Comparison of ENCODE assay signal across 8 cellular contexts in genomic region chr7:21426958-21427860, GRCh38. TPM values are rescaled to one million over a fixed set of nuclear protein-coding genes. Genes with fewer than 3 reads are reported as not detected.
DNase-seq lines count a peak whose midpoint lies in the region; ATAC-seq and TF ChIP-seq lines count a peak whose summit lies in the region.

No MANE protein-coding gene starts in this region.

- H3K9me3 ChIP-seq in Loucy (ENCODE audit: insufficient read depth, low read depth, low read length) (no peaks in the 10 kb centered on the region), RWPE2 (ENCODE audit: severe bottlenecking) (no peaks in the 10 kb centered on the region)

- H3K27ac Mint-ChIP-seq in nephron: peak overlapping the region; percentile 92 to 97 (median 95)

- peak overlapping the region; percentile 97 to 99 (median 98) for H3K4me3 Mint-ChIP-seq in nephron

- no peaks in the 10 kb centered on the region for H3F3A ChIP-seq in Loucy (ENCODE audit: low read depth)

- peaks cover 3% of the 10 kb centered on the region for H3K36me3 Mint-ChIP-seq in nephron (ENCODE audit: low read depth)

- TF ChIP-seq CTCF in Loucy (conservative IDR thresholded peaks at IDR 0.05; ENCODE audit: low read length) (no peak), RWPE2 (IDR thresholded peaks at IDR 0.05; ENCODE audit: poor library complexity, severe bottlenecking) (no peak), fibroblast of the aortic adventitia (IDR thresholded peaks at IDR 0.05; ENCODE audit: insufficient read depth, low read length) (no peak), nephron (IDR thresholded peaks at IDR 0.05; ENCODE audit: unreplicated experiment in 3 of 3) (peak; percentile 7 to 15 (median 10))

- H3K9ac ChIP-seq in Loucy (ENCODE audit: low read depth, low read length, poor library complexity, severe bottlenecking): peak overlapping the region; percentile 93

- peaks cover 38% of the 10 kb centered on the region for H3K79me2 ChIP-seq in Loucy (ENCODE audit: insufficient read depth, low read length)

- H2AFZ ChIP-seq in Loucy (ENCODE audit: low read length): peak overlapping the region; percentile 93

- no peaks in the 10 kb centered on the region for H3K27me3 ChIP-seq in H7 (ENCODE audit: control insufficient read depth, insufficient read depth, low read length)
- H3K27me3 ChIP-seq in Loucy (ENCODE audit: insufficient read depth, low read length, poor library complexity, severe bottlenecking): no peaks in the 10 kb centered on the region
- no peaks in the 10 kb centered on the region for H3K27me3 ChIP-seq in RWPE2 (ENCODE audit: insufficient read depth, poor library complexity, severe bottlenecking)

- peak overlapping the region; percentile 93 for H3K4me2 ChIP-seq in Loucy (ENCODE audit: low read depth, low read length, poor library complexity, severe bottlenecking)

- H3K36me3 ChIP-seq in H7 (replicated peaks; ENCODE audit: control insufficient read depth, insufficient read depth, low read length) (peaks cover 7% of the 10 kb centered on the region), Loucy (ENCODE audit: insufficient read depth, low read length) (no peaks in the 10 kb centered on the region), RWPE2 (ENCODE audit: low read depth) (no peaks in the 10 kb centered on the region)

- ATAC-seq in RWPE2 (ENCODE audit: low read depth): peak; percentile 83
- peak; percentile 83 for ATAC-seq in stimulated activated naive CD8-positive, alpha-beta T cell treated with anti-CD3 and anti-CD28 coated beads, Interleukin-15, Interleukin-2, amounts not matched to agents 100 U/mL and 50 U/mL, for 24 hours

- H3K4me1 Mint-ChIP-seq in nephron: peaks cover 34% of the 10 kb centered on the region

- H4K20me1 ChIP-seq in Loucy (ENCODE audit: insufficient read depth, low read length, poor library complexity, severe bottlenecking): peaks cover 31% of the 10 kb centered on the region

- no peaks in the 10 kb centered on the region for H3K27me3 Mint-ChIP-seq in nephron (ENCODE audit: low read depth)

- H3K9me2 ChIP-seq in Loucy (replicated peaks; ENCODE audit: low read depth, low read length): no peaks in the 10 kb centered on the region

- H3K9me3 Mint-ChIP-seq in nephron: no peaks in the 10 kb centered on the region

- H3K4me1 ChIP-seq in Loucy (ENCODE audit: insufficient read depth, low read length, poor library complexity, severe bottlenecking) (peaks cover 42% of the 10 kb centered on the region), RWPE2 (ENCODE audit: insufficient read depth, poor library complexity, severe bottlenecking) (peaks cover 20% of the 10 kb centered on the region)

- peak overlapping the region; percentile 83 for H3K4me3 ChIP-seq in H7 (ENCODE audit: insufficient read depth, low read depth, low read length)
- H3K4me3 ChIP-seq in Loucy (ENCODE audit: low read length, poor library complexity, severe bottlenecking): peak overlapping the region; percentile 93
- peak overlapping the region; percentile 90 for H3K4me3 ChIP-seq in RWPE2 (ENCODE audit: severe bottlenecking)
- peak overlapping the region; percentile 86 for H3K4me3 ChIP-seq in fibroblast of the aortic adventitia (ENCODE audit: low read depth, low read length)

- peak; percentile 98 for DNase-seq in ELR (ENCODE audit: low read depth)
- peak; percentile 96 for DNase-seq in H7
- peak; percentile 97 for DNase-seq in RWPE2 (ENCODE audit: low spot score)
- peak; percentile 100 for DNase-seq in activated effector memory CD4-positive, alpha-beta T cell treated with Interleukin-2 at 50 U/mL for 16 hours
- DNase-seq in fibroblast of the aortic adventitia (ENCODE audit: low read depth): peak; percentile 97
- DNase-seq in stimulated activated naive CD8-positive, alpha-beta T cell treated with anti-CD3 and anti-CD28 coated beads, Interleukin-15, Interleukin-2, amounts not matched to agents 100 U/mL and 50 U/mL, for 24 hours: peak; percentile 99

- peak overlapping the region; percentile 73 for H3K27ac ChIP-seq in RWPE2 (ENCODE audit: poor library complexity, severe bottlenecking)

RNA-seq across cellular contexts. Expression of gene SP4, which starts 0.7 kb away (rescaled TPM):
- total RNA-seq in H7 (2014; rRNA removed; shearing (Covaris generic)): 21.2 and 26.3 TPM in 2 replicates
- 1.6 and 17.0 TPM in 2 replicates for total RNA-seq in fibroblast of the aortic adventitia (ENCODE audit: low replicate concordance)

Comparison
In these comparisons a context has a peak if more than half of its experiments do, and no peak if none do; other contexts are left out.
1. Peak in every context shown above with its lines: DNase-seq, ATAC-seq, H3K4me3 ChIP-seq and H3K27ac ChIP-seq.
2. CTCF ChIP-seq: peak in nephron (3 of 3); none in Loucy (single experiment), RWPE2 (single experiment) and fibroblast of the aortic adventitia (single experiment).